13 cellular contexts compared by ENCODE assay signal in the genomic region with DNA sequence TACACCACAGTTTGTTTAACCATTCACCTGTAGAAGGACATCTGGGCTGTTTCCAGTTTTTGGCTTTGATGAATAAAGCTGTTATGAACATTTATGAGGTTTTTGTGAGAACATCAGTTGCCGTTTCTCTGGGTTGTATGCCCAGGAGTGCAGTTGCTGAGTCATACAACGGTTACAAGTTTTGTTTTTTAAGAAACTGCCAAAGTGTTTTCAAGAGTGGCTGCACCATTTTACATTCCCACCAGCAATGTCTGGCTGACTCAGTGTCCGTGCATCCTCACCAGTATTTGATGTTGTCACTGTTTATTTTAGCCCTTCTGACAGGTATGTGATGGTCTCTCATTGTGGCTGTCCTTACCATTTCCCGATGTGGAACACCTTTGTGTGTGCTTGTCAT. TPM values are rescaled to one million over a fixed set of nuclear protein-coding genes. Genes with fewer than 3 reads are reported as not detected.
DNase-seq lines count a peak whose midpoint lies in the region; ATAC-seq, FAIRE-seq and TF ChIP-seq lines count a peak whose summit lies in the region.
"Had no signal": no experiment of that assay in that cellular context is flagged by ENCODE, and none has a peak within 500 bp of the region (broad histone marks: within the 10 kb centered on the region; RNA-seq: fewer than 3 reads in every experiment).

No MANE protein-coding gene starts in this region.

- peak; percentile 56 for DNase-seq in AG10803 (ENCODE audit: low read depth)
- no peak for DNase-seq in H54 (ENCODE audit: insufficient read length, low spot score)
- no peak for DNase-seq in T-helper 2 cell treated with Interferon-gamma antibody and Interleukin-4, amounts not matched to agents 5 μg/mL and 100 μg/mL, for 36 hours (ENCODE audit: low spot score)
- peak; percentile 43 for DNase-seq in fibroblast of villous mesenchyme (ENCODE audit: low read depth)
- DNase-seq in naive thymus-derived CD8-positive, alpha-beta T cell = no peak
- DNase-seq in NCI-H2227 treated with DMSO at 0.1 percent for 48 hours (lab: John Stamatoyannopoulos, UW) = no peak
- DNase-seq in effector CD4-positive, alpha-beta T cell = no peak
- DNase-seq: DMS153, NCI-H1092 treated with DMSO at 0.1 percent for 48 hours, psoas muscle had no signal

- no peak overlapping the region for H3K4me3 Mint-ChIP-seq in T-helper 2 cell treated with Interferon-gamma antibody and Interleukin-4, amounts not matched to agents 5 μg/mL and 100 μg/mL, for 36 hours
- H3K4me3 Mint-ChIP-seq in naive thymus-derived CD8-positive, alpha-beta T cell = no peak overlapping the region

- no peaks in the 10 kb centered on the region for H3K27me3 Mint-ChIP-seq in T-helper 2 cell treated with Interferon-gamma antibody and Interleukin-4, amounts not matched to agents 5 μg/mL and 100 μg/mL, for 36 hours (ENCODE audit: low read depth)
- no peaks in the 10 kb centered on the region for H3K27me3 Mint-ChIP-seq in naive thymus-derived CD8-positive, alpha-beta T cell

- peak; percentile 68 for FAIRE-seq in H54 (lab: Jason Lieb, UNC)
- FAIRE-seq: TTC549 had no signal

- TF ChIP-seq POLR2A in H54 (IDR thresholded peaks at IDR 0.05; ENCODE audit: low read depth, low read length) = no peak

- peaks cover 11% of the 10 kb centered on the region for H3K4me1 Mint-ChIP-seq in T-helper 2 cell treated with Interferon-gamma antibody and Interleukin-4, amounts not matched to agents 5 μg/mL and 100 μg/mL, for 36 hours (ENCODE audit: low read depth)
- peaks cover 0 to 9% (median 0%) of the 10 kb centered on the region in 4 donors for H3K4me1 Mint-ChIP-seq in naive thymus-derived CD8-positive, alpha-beta T cell

- H3K9me3 Mint-ChIP-seq in T-helper 2 cell treated with Interferon-gamma antibody and Interleukin-4, amounts not matched to agents 5 μg/mL and 100 μg/mL, for 36 hours = peaks cover 7% of the 10 kb centered on the region
- H3K9me3 Mint-ChIP-seq in naive thymus-derived CD8-positive, alpha-beta T cell = peaks cover 0 to 5% (median 1%) of the 10 kb centered on the region in 9 donors

- H3K27ac Mint-ChIP-seq in T-helper 2 cell treated with Interferon-gamma antibody and Interleukin-4, amounts not matched to agents 5 μg/mL and 100 μg/mL, for 36 hours = peak overlapping the region; percentile 26
- H3K27ac Mint-ChIP-seq in naive thymus-derived CD8-positive, alpha-beta T cell = no peak overlapping the region

- no peak for TF ChIP-seq CTCF in AG10803 (conservative IDR thresholded peaks at IDR 0.05; ENCODE audit: low read length)
- TF ChIP-seq CTCF in fibroblast of villous mesenchyme (IDR thresholded peaks at IDR 0.05; ENCODE audit: insufficient read depth, low read depth, low read length) = no peak

- no peak overlapping the region for H3K4me3 ChIP-seq in AG10803 (ENCODE audit: low read length)
- H3K4me3 ChIP-seq in fibroblast of villous mesenchyme (ENCODE audit: low read depth, low read length) = no peak overlapping the region
- H3K4me3 ChIP-seq: BLaER1, psoas muscle had no signal

- ATAC-seq in naive thymus-derived CD8-positive, alpha-beta T cell = no peak
- no peak for ATAC-seq in GM21528 (IDR thresholded peaks at IDR 0.05; ENCODE audit: low FRiP score, unreplicated experiment)
- ATAC-seq: psoas muscle had no signal

- H3K36me3 Mint-ChIP-seq in T-helper 2 cell treated with Interferon-gamma antibody and Interleukin-4, amounts not matched to agents 5 μg/mL and 100 μg/mL, for 36 hours (ENCODE audit: low read depth) = peaks cover 6% of the 10 kb centered on the region
- H3K36me3 Mint-ChIP-seq in naive thymus-derived CD8-positive, alpha-beta T cell = peaks cover 0 to 2% (median 0%) of the 10 kb centered on the region in 3 donors

- POLR2A ChIA-PET in naive thymus-derived CD8-positive, alpha-beta T cell (lab: Charles Lee) = no interaction called here

RNA-seq across cellular contexts. Expression of a gene that starts 48.0 kb away (rescaled TPM):
- not detected in 2 replicates for total RNA-seq in fibroblast of villous mesenchyme
- not detected for total RNA-seq in naive thymus-derived CD8-positive, alpha-beta T cell
- polyA plus RNA-seq in naive thymus-derived CD8-positive, alpha-beta T cell = not detected

Comparison
In these comparisons a context has a peak if more than half of its experiments do, and no peak if none do; other contexts are left out.
1. DNase-seq: peak in AG10803 (single experiment) and fibroblast of villous mesenchyme (single experiment); none in H54 (single experiment), T-helper 2 cell treated with Interferon-gamma antibody and Interleukin-4, amounts not matched to agents 5 μg/mL and 100 μg/mL, for 36 hours (single experiment), naive thymus-derived CD8-positive, alpha-beta T cell (0 of 10), NCI-H2227 treated with DMSO at 0.1 percent for 48 hours (single experiment) and effector CD4-positive, alpha-beta T cell (single experiment).